ENCODE assay signal across 24 cellular contexts in the genomic region with DNA sequence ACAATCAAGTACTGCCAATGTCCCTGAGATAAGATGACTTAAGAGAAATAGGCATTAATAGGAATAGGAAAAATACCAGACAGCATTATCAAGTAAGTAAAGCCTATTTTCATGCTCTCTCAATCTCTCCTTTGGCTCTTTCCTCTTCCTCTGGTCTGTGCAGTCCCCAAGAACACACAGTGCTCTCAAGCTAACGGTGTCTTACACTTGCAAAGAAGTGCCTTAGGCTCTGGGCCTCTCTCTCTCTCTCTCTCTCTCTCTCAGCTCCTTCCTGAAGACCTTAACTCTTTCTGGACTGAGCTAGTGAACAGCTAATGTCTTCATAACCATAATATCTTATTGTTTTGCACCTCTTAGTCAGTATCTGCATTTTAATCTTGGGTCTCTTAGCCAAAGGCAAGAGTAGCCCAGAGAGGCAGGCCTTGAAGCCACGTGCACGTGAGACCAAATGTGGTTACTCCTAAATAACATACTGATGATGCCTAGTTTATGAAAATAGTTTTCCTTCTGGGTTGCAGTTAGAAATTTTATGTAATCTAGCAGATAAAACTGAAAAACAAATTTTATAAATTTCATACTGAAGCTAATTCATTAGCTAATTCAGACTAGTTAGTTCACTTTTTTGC.
DNase-seq lines count a peak whose midpoint lies in the region; ATAC-seq and TF ChIP-seq lines count a peak whose summit lies in the region.
"Had no signal": no experiment of that assay in that cellular context is flagged by ENCODE, and none has a peak within 500 bp of the region (broad histone marks: within the 10 kb centered on the region; RNA-seq: fewer than 3 reads in every experiment).

No MANE protein-coding gene starts in this region.

- 3 to 9% methylated on average over 3 of the region's 3 CpGs for WGBS in aorta, 2 donors

- no peaks in the 10 kb centered on the region for H3K9me3 ChIP-seq in osteoblast (ENCODE audit: low read depth, low read length)
- no peaks in the 10 kb centered on the region for H3K9me3 ChIP-seq in aorta (ENCODE audit: control insufficient read depth, low read length)
- H3K9me3 ChIP-seq: BLaER1 had no signal

- no peak overlapping the region for H3K4me3 ChIP-seq in fibroblast of the aortic adventitia (ENCODE audit: low read depth, low read length)
- no peak overlapping the region for H3K4me3 ChIP-seq in osteoblast (ENCODE audit: insufficient read depth, low read length)
- no peak overlapping the region for H3K4me3 ChIP-seq in aorta (ENCODE audit: low read length in 2 of 2)
- H3K4me3 ChIP-seq: BLaER1, cardiac muscle cell had no signal

- TF ChIP-seq CTCF in fibroblast of the aortic adventitia (IDR thresholded peaks at IDR 0.05; ENCODE audit: insufficient read depth, low read length): no peak
- no peak for TF ChIP-seq CTCF in osteoblast (IDR thresholded peaks at IDR 0.05; ENCODE audit: extremely low read depth, low read depth, low read length)

- no peak overlapping the region for H3K4me2 ChIP-seq in osteoblast (ENCODE audit: insufficient read depth, low read length)
- H3K4me2 ChIP-seq: BLaER1 had no signal

- H3K4me1 Mint-ChIP-seq in activated naive CD4-positive, alpha-beta T cell treated with anti-CD3 and anti-CD28 coated beads, Interleukin-2, amount 50 U/mL, for 24 hours: no peaks in the 10 kb centered on the region
- H3K4me1 Mint-ChIP-seq in stimulated activated memory B cell treated with anti-CD40 and anti-IgM and Interleukin-4, amounts not matched to agents 10 μg/mL and 1 μg/mL and 100 μg/mL, for 72 hours: no peaks in the 10 kb centered on the region
- H3K4me1 Mint-ChIP-seq: activated B cell treated with CpG ODN at 0.5 μM for 24 hours had no signal

- intact Hi-C loops in aorta (cut with DNase I): loop anchor here in 1 of 2 donors (5.0 to 10.0 kb wide), 2 partner anchors 38 to 70 kb away; partner anchors contain the start of gene TPD52L1

- H4K20me1 ChIP-seq in osteoblast (ENCODE audit: insufficient read depth, low read length): no peaks in the 10 kb centered on the region
- H4K20me1 ChIP-seq: BLaER1 had no signal

- H3K9me3 Mint-ChIP-seq in activated naive CD4-positive, alpha-beta T cell treated with anti-CD3 and anti-CD28 coated beads, Interleukin-2, amount 50 U/mL, for 24 hours: no peaks in the 10 kb centered on the region
- no peaks in the 10 kb centered on the region for H3K9me3 Mint-ChIP-seq in stimulated activated memory B cell treated with anti-CD40 and anti-IgM and Interleukin-4, amounts not matched to agents 10 μg/mL and 1 μg/mL and 100 μg/mL, for 72 hours
- H3K9me3 Mint-ChIP-seq: activated B cell treated with CpG ODN at 0.5 μM for 24 hours; activated T-cell treated with anti-CD3 and anti-CD28 coated beads, Interleukin-2, amount 50 U/mL, for 4 hours had no signal

- H3K27me3 Mint-ChIP-seq in activated naive CD4-positive, alpha-beta T cell treated with anti-CD3 and anti-CD28 coated beads, Interleukin-2, amount 50 U/mL, for 24 hours: peaks cover 1% of the 10 kb centered on the region
- H3K27me3 Mint-ChIP-seq in stimulated activated memory B cell treated with anti-CD40 and anti-IgM and Interleukin-4, amounts not matched to agents 10 μg/mL and 1 μg/mL and 100 μg/mL, for 72 hours: peaks cover 8% of the 10 kb centered on the region
- H3K27me3 Mint-ChIP-seq: activated naive CD8-positive, alpha-beta T cell had no signal

- H3K4me1 ChIP-seq in osteoblast (ENCODE audit: insufficient read depth, low read length) (peaks cover 15% of the 10 kb centered on the region), aorta (ENCODE audit: control insufficient read depth in 1 of 2, insufficient read depth in 2 of 2, low read length in 2 of 2) (peaks cover 4 to 7% of the 10 kb centered on the region in 2 donors)
- H3K4me1 ChIP-seq: BLaER1 had no signal

- H3K27me3 ChIP-seq in osteoblast (ENCODE audit: insufficient read depth, low read length): no peaks in the 10 kb centered on the region
- no peaks in the 10 kb centered on the region for H3K27me3 ChIP-seq in aorta (ENCODE audit: control insufficient read depth in 1 of 2, insufficient read depth in 2 of 2, low read length in 1 of 2)
- H3K27me3 ChIP-seq: BLaER1, cardiac muscle cell had no signal

- H3K27ac Mint-ChIP-seq in activated naive CD4-positive, alpha-beta T cell treated with anti-CD3 and anti-CD28 coated beads, Interleukin-2, amount 50 U/mL, for 24 hours: peak overlapping the region; percentile 56
- no peak overlapping the region for H3K27ac Mint-ChIP-seq in stimulated activated memory B cell treated with anti-CD40 and anti-IgM and Interleukin-4, amounts not matched to agents 10 μg/mL and 1 μg/mL and 100 μg/mL, for 72 hours
- H3K27ac Mint-ChIP-seq: activated B cell treated with CpG ODN at 0.5 μM for 24 hours; activated CD8-positive, alpha-beta T cell treated with anti-CD3 and anti-CD28 coated beads, Interleukin-2, amount 10 ng/mL, durations not matched to agents 7 days and 5 days; activated naive CD8-positive, alpha-beta T cell had no signal

- no peaks in the 10 kb centered on the region for H3K79me2 ChIP-seq in osteoblast (ENCODE audit: insufficient read depth, low read length)

- peak overlapping the region; percentile 38 for H2AFZ ChIP-seq in osteoblast (ENCODE audit: low read length)

- peak overlapping the region; percentile 13 for H3K27ac ChIP-seq in osteoblast (ENCODE audit: low read depth, low read length)
- H3K27ac ChIP-seq in aorta (ENCODE audit: low read depth in 1 of 2, low read length in 2 of 2): peak overlapping the region; percentile 44 to 88
- H3K27ac ChIP-seq: 22Rv1, BLaER1, cardiac muscle cell had no signal

- ATAC-seq in aorta (ENCODE audit: low FRiP score): peak; percentile 70
- no peak for ATAC-seq in HG03196 (IDR thresholded peaks at IDR 0.05; ENCODE audit: unreplicated experiment)
- no peak for ATAC-seq in GM18517 (IDR thresholded peaks at IDR 0.05; ENCODE audit: unreplicated experiment)
- ATAC-seq in stimulated activated memory B cell treated with anti-CD40 and anti-IgM and Interleukin-4, amounts not matched to agents 10 μg/mL and 1 μg/mL and 100 μg/mL, for 72 hours: no peak
- ATAC-seq: activated CD8-positive, alpha-beta T cell treated with anti-CD3 and anti-CD28 coated beads, Interleukin-2, amount 10 ng/mL, durations not matched to agents 7 days and 5 days; activated T-cell treated with anti-CD3 and anti-CD28 coated beads, Interleukin-2, amount 50 U/mL, for 4 hours had no signal

- DNase-seq in activated naive CD4-positive, alpha-beta T cell treated with Interleukin-2 at 50 U/mL for 16 hours: no peak
- peak; percentile 46 for DNase-seq in fibroblast of the aortic adventitia (ENCODE audit: low read depth)
- no peak for DNase-seq in osteoblast (ENCODE audit: insufficient read length, low spot score, missing footprints)
- DNase-seq in aorta: no peak
- DNase-seq: activated B cell treated with CpG ODN at 0.5 μM for 24 hours; activated CD8-positive, alpha-beta T cell treated with anti-CD3 and anti-CD28 coated beads, Interleukin-2, amount 10 ng/mL, durations not matched to agents 7 days and 5 days; activated T-cell treated with anti-CD3 and anti-CD28 coated beads, Interleukin-2, amount 50 U/mL, for 4 hours; effector memory CD4-positive, alpha-beta T cell; hippocampal formation; Karpas-422; NCI-H1092 treated with DMSO at 0.1 percent for 48 hours; NCI-H524 treated with DMSO at 0.1 percent for 48 hours; SIG-M5; small intestine; stimulated activated CD4-positive, alpha-beta T cell treated with anti-CD3 and anti-CD28 coated beads, Interleukin-4, amount 100 ng/mL, for 4 hours; substantia nigra had no signal

- no peaks in the 10 kb centered on the region for H3K36me3 Mint-ChIP-seq in activated naive CD4-positive, alpha-beta T cell treated with anti-CD3 and anti-CD28 coated beads, Interleukin-2, amount 50 U/mL, for 24 hours
- H3K36me3 Mint-ChIP-seq in stimulated activated memory B cell treated with anti-CD40 and anti-IgM and Interleukin-4, amounts not matched to agents 10 μg/mL and 1 μg/mL and 100 μg/mL, for 72 hours: no peaks in the 10 kb centered on the region
- H3K36me3 Mint-ChIP-seq: activated naive CD8-positive, alpha-beta T cell had no signal

- H3K36me3 ChIP-seq in osteoblast (ENCODE audit: insufficient read depth, low read length) (no peaks in the 10 kb centered on the region), aorta (ENCODE audit: control insufficient read depth in 1 of 2, insufficient read depth in 2 of 2, low read length in 1 of 2) (no peaks in the 10 kb centered on the region)
- H3K36me3 ChIP-seq: BLaER1, cardiac muscle cell had no signal

- H3K4me3 Mint-ChIP-seq in activated naive CD4-positive, alpha-beta T cell treated with anti-CD3 and anti-CD28 coated beads, Interleukin-2, amount 50 U/mL, for 24 hours: no peak overlapping the region
- no peak overlapping the region for H3K4me3 Mint-ChIP-seq in stimulated activated memory B cell treated with anti-CD40 and anti-IgM and Interleukin-4, amounts not matched to agents 10 μg/mL and 1 μg/mL and 100 μg/mL, for 72 hours
- H3K4me3 Mint-ChIP-seq: activated B cell treated with CpG ODN at 0.5 μM for 24 hours; activated CD8-positive, alpha-beta T cell treated with anti-CD3 and anti-CD28 coated beads, Interleukin-2, amount 10 ng/mL, durations not matched to agents 7 days and 5 days; activated naive CD8-positive, alpha-beta T cell; activated T-cell treated with anti-CD3 and anti-CD28 coated beads, Interleukin-2, amount 50 U/mL, for 4 hours had no signal
